11 cellular contexts compared by ENCODE assay signal in genomic region chrX:72776653-72777466, GRCh38. TPM values are rescaled to one million over a fixed set of nuclear protein-coding genes. Genes with fewer than 3 reads are reported as not detected.
A peak's percentile ranks its signal among the peaks of the same experiment; 100 is the strongest.
DNase-seq lines count a peak whose midpoint lies in the region; ATAC-seq and TF ChIP-seq lines count a peak whose summit lies in the region.
"Not testable (repeated sequence)": the region's sequence is repeated elsewhere in the genome, so short reads cannot be mapped to it uniquely, and the experiment has no call there.
"Had no signal": no experiment of that assay in that cellular context is flagged by ENCODE, and none has a peak within 500 bp of the region (broad histone marks: within the 10 kb centered on the region; RNA-seq: fewer than 3 reads in every experiment).

A gene with protein sequence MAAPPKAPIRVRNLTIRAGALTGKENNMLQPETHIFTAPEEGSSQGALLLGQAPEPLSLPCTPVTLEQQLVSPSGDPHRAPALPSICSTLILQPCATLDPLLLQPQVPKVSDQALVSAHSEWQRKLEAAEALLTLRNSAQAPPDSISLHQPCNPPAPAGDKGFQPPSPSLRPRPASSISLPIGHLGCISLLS (plus strand): TSS chrX:72776890. CDS start chrX:72845136, 68,246 bp downstream.

- H3K4me1 Mint-ChIP-seq in activated CD8-positive, alpha-beta T cell treated with anti-CD3 and anti-CD28 coated beads for 36 hours (ENCODE audit: low read depth); stimulated activated effector memory CD8-positive, alpha-beta T cell treated with anti-CD3 and anti-CD28 coated beads, Interleukin-12 subunit alpha, Interleukin-12 subunit beta, amount 100 ng/mL, for 72 hours: not testable (repeated sequence)

- H3K9me3 Mint-ChIP-seq in activated CD8-positive, alpha-beta T cell treated with anti-CD3 and anti-CD28 coated beads for 36 hours; stimulated activated effector memory CD8-positive, alpha-beta T cell treated with anti-CD3 and anti-CD28 coated beads, Interleukin-12 subunit alpha, Interleukin-12 subunit beta, amount 100 ng/mL, for 72 hours: not testable (repeated sequence)

- H3K27me3 Mint-ChIP-seq in activated CD8-positive, alpha-beta T cell treated with anti-CD3 and anti-CD28 coated beads for 36 hours = not testable (repeated sequence)

- peak; percentile 88 for ATAC-seq in GM18498 (IDR thresholded peaks at IDR 0.05; ENCODE audit: unreplicated experiment)
- ATAC-seq in GM19351 (IDR thresholded peaks at IDR 0.05; ENCODE audit: unreplicated experiment) = peak; percentile 84
- peak; percentile 77 for ATAC-seq in GM21619 (IDR thresholded peaks at IDR 0.05; ENCODE audit: unreplicated experiment)
- ATAC-seq in HG02970 (IDR thresholded peaks at IDR 0.05; ENCODE audit: low FRiP score, unreplicated experiment) = peak; percentile 81
- peak; percentile 34 for ATAC-seq in HG03439 (IDR thresholded peaks at IDR 0.05; ENCODE audit: unreplicated experiment)
- peak; percentile 88 for ATAC-seq in activated CD8-positive, alpha-beta T cell treated with anti-CD3 and anti-CD28 coated beads for 36 hours
- ATAC-seq in Right ventricle myocardium inferior = peak; percentile 57
- ATAC-seq in stimulated activated effector memory CD8-positive, alpha-beta T cell treated with anti-CD3 and anti-CD28 coated beads, Interleukin-12 subunit alpha, Interleukin-12 subunit beta, amount 100 ng/mL, for 72 hours = peak; percentile 80

- intact Hi-C loops in activated CD8-positive, alpha-beta T cell treated with anti-CD3 and anti-CD28 coated beads for 36 hours (cut with micrococcal nuclease); Right ventricle myocardium inferior (cut with DNase I): not testable (repeated sequence)

- CTCF ChIA-PET in activated CD8-positive, alpha-beta T cell treated with anti-CD3 and anti-CD28 coated beads for 36 hours (lab: Charles Lee) = not testable (repeated sequence)

- not testable (repeated sequence) for DNase-seq in activated CD8-positive, alpha-beta T cell treated with anti-CD3 and anti-CD28 coated beads for 36 hours; Right ventricle myocardium inferior (ENCODE audit: missing footprints); stimulated activated effector memory CD8-positive, alpha-beta T cell treated with anti-CD3 and anti-CD28 coated beads, Interleukin-12 subunit alpha, Interleukin-12 subunit beta, amount 100 ng/mL, for 72 hours (ENCODE audit: low spot score in 2 of 2)

- H3K36me3 Mint-ChIP-seq in activated CD8-positive, alpha-beta T cell treated with anti-CD3 and anti-CD28 coated beads for 36 hours (ENCODE audit: low read depth); stimulated activated effector memory CD8-positive, alpha-beta T cell treated with anti-CD3 and anti-CD28 coated beads, Interleukin-12 subunit alpha, Interleukin-12 subunit beta, amount 100 ng/mL, for 72 hours: not testable (repeated sequence)

- TF ChIP-seq CTCF in activated CD8-positive, alpha-beta T cell treated with anti-CD3 and anti-CD28 coated beads for 36 hours (IDR thresholded peaks at IDR 0.05) = not testable (repeated sequence)

- H3K4me3 Mint-ChIP-seq in activated CD8-positive, alpha-beta T cell treated with anti-CD3 and anti-CD28 coated beads for 36 hours; stimulated activated effector memory CD8-positive, alpha-beta T cell treated with anti-CD3 and anti-CD28 coated beads, Interleukin-12 subunit alpha, Interleukin-12 subunit beta, amount 100 ng/mL, for 72 hours: not testable (repeated sequence)

- POLR2A ChIA-PET in activated CD8-positive, alpha-beta T cell treated with anti-CD3 and anti-CD28 coated beads for 36 hours (lab: Charles Lee) = not testable (repeated sequence)

- H3K27ac Mint-ChIP-seq in activated CD8-positive, alpha-beta T cell treated with anti-CD3 and anti-CD28 coated beads for 36 hours; stimulated activated effector memory CD8-positive, alpha-beta T cell treated with anti-CD3 and anti-CD28 coated beads, Interleukin-12 subunit alpha, Interleukin-12 subunit beta, amount 100 ng/mL, for 72 hours: not testable (repeated sequence)

RNA-seq across cellular contexts. Expression of the gene that starts here (rescaled TPM):
- total RNA-seq in activated CD8-positive, alpha-beta T cell treated with anti-CD3 and anti-CD28 coated beads for 36 hours = not detected
- total RNA-seq in Right ventricle myocardium inferior = not detected
- total RNA-seq: activated CD8-positive, alpha-beta memory T cell treated with anti-CD3 and anti-CD28 coated beads for 36 hours; mesenteric fat pad; RPMI7951 had no signal

Comparison
In these comparisons a context has a peak if more than half of its experiments do, and no peak if none do; other contexts are left out.
1. Peak in ATAC-seq in activated CD8-positive, alpha-beta T cell treated with anti-CD3 and anti-CD28 coated beads for 36 hours; RNA of the gene not detected or under 1 TPM.
2. Peak in ATAC-seq in Right ventricle myocardium inferior; RNA of the gene not detected or under 1 TPM.
3. ATAC-seq: peak in every context shown above with its lines; median percentile 88 in GM18498; 88 in activated CD8-positive, alpha-beta T cell treated with anti-CD3 and anti-CD28 coated beads for 36 hours; 84 in GM19351; 81 in HG02970; 80 in stimulated activated effector memory CD8-positive, alpha-beta T cell treated with anti-CD3 and anti-CD28 coated beads, Interleukin-12 subunit alpha, Interleukin-12 subunit beta, amount 100 ng/mL, for 72 hours; 77 in GM21619; 57 in Right ventricle myocardium inferior; 34 in HG03439.